In genomic region chr16:81810894-81811538, GRCh38 we compare ENCODE assay signal across 1 cellular context.
TF ChIP-seq lines count a peak whose summit lies in the region.

No MANE protein-coding gene starts in this region.

TF ChIP-seq in GM12878, 131 proteins besides CTCF, POLR2A, EP300 and RAD21 (continued from another document):
- TF ChIP-seq ZNF687 (IDR thresholded peaks at IDR 0.05) (peak; percentile 83), SUPT20H (IDR thresholded peaks at IDR 0.05; ENCODE audit: borderline replicate concordance, control insufficient read depth, low read depth, low read length) (no peak), SMARCA5 (IDR thresholded peaks at IDR 0.05) (peak; percentile 98), PAX8 (IDR thresholded peaks at IDR 0.05) (no peak; the same call in 1 of the 2 replicates), REST (IDR thresholded peaks at IDR 0.05; ENCODE audit: low read depth, low read length) (no peak), NFXL1 (IDR thresholded peaks at IDR 0.05; ENCODE audit: borderline replicate concordance) (no peak), IRF4 (IDR thresholded peaks at IDR 0.05; ENCODE audit: low read depth, low read length) (peak; percentile 85), SREBF1 (IDR thresholded peaks at IDR 0.05; ENCODE audit: low read length) (no peak), E2F8 (IDR thresholded peaks at IDR 0.05; ENCODE audit: low read depth, partially characterized antibody) (no peak), RUNX3 (IDR thresholded peaks at IDR 0.05; ENCODE audit: low read length) (no peak), RELA (IDR thresholded peaks at IDR 0.05; ENCODE audit: borderline replicate concordance, partially characterized antibody) (no peak), FOS (IDR thresholded peaks at IDR 0.05; ENCODE audit: borderline replicate concordance, extremely low read depth, insufficient read length) (no peak), SRF (IDR thresholded peaks at IDR 0.05; ENCODE audit: low read depth in 2 of 2, low read length in 2 of 2) (no peak), EZH2 (IDR thresholded peaks at IDR 0.05; ENCODE audit: borderline replicate concordance, control insufficient read depth, low read depth, low read length) (no peak), NFYA (IDR thresholded peaks at IDR 0.05; ENCODE audit: borderline replicate concordance, low read depth, low read length) (no peak), POLR2AphosphoS2 (IDR thresholded peaks at IDR 0.05; ENCODE audit: low read depth, low read length) (no peak), BCL3 (IDR thresholded peaks at IDR 0.05; ENCODE audit: borderline replicate concordance, insufficient read depth, low read depth, low read length, poor library complexity, severe bottlenecking) (peak; percentile 28), RAD51 (IDR thresholded peaks at IDR 0.05) (no peak), POLR2AphosphoS5 (IDR thresholded peaks at IDR 0.05; ENCODE audit: low read length) (no peak), ATF7 (IDR thresholded peaks at IDR 0.05; ENCODE audit: low read depth) (peak; percentile 46; the same call in 1 of the 2 replicates), ETV6 (conservative IDR thresholded peaks at IDR 0.05 in 1 of 2, IDR thresholded peaks at IDR 0.05 in 1 of 2; ENCODE audit: borderline replicate concordance in 1 of 2, low read depth in 1 of 2) (peak in 1 of 2 experiments; percentile 83; a peak in 2 of 4 replicates), ZNF274 (IDR thresholded peaks at IDR 0.05; ENCODE audit: insufficient read depth, insufficient read length) (no peak), ZNF24 (IDR thresholded peaks at IDR 0.05) (no peak), MTA2 (IDR thresholded peaks at IDR 0.05; ENCODE audit: low read depth) (peak; percentile 46), SKIL (IDR thresholded peaks at IDR 0.05; ENCODE audit: low read depth, poor library complexity, severe bottlenecking) (peak; percentile 88), PRDM15 (CRISPR knock-in tag; IDR thresholded peaks at IDR 0.05) (no peak), RFX5 (IDR thresholded peaks at IDR 0.05; ENCODE audit: low read depth, low read length) (no peak), GATAD2B (conservative IDR thresholded peaks at IDR 0.05; ENCODE audit: low read depth) (0 out of 2 replicates have a peak, but pooled peaks have one; percentile 68), NBN (IDR thresholded peaks at IDR 0.05) (peak; percentile 61)
